25 cellular contexts compared by ENCODE assay signal in genomic region chr16:65229191-65229662, GRCh38.
DNase-seq lines count a peak whose midpoint lies in the region; FAIRE-seq and TF ChIP-seq lines count a peak whose summit lies in the region.
"Had no signal": no experiment of that assay in that cellular context is flagged by ENCODE, and none has a peak within 500 bp of the region (broad histone marks: within the 10 kb centered on the region; RNA-seq: fewer than 3 reads in every experiment).

No MANE protein-coding gene starts in this region.

- no peak overlapping the region for H2AFZ ChIP-seq in trophoblast cell (ENCODE audit: insufficient read depth, low read length, poor library complexity)

- H3K27me3 ChIP-seq in trophoblast cell (ENCODE audit: insufficient read depth, low read length) = peaks cover under 1% of the 10 kb centered on the region
- H3K27me3 ChIP-seq: dorsolateral prefrontal cortex, suprapubic skin had no signal

- H3K4me1 ChIP-seq in trophoblast cell (ENCODE audit: control insufficient read depth in 1 of 2, insufficient read depth in 2 of 2, low read length in 2 of 2) = peaks cover 0 to 2% of the 10 kb centered on the region in 2 experiments
- H3K4me1 ChIP-seq: suprapubic skin had no signal

- no peak overlapping the region for H3K23ac ChIP-seq in trophoblast cell (ENCODE audit: low read length)

- H4K91ac ChIP-seq in trophoblast cell (ENCODE audit: low read depth, low read length) = no peak overlapping the region

- no peak overlapping the region for H2BK5ac ChIP-seq in trophoblast cell (ENCODE audit: low read depth, low read length, poor library complexity)

- H3K18ac ChIP-seq in trophoblast cell (ENCODE audit: low read length) = peak overlapping the region; percentile 8

- WGBS in trophoblast cell (ENCODE audit: extremely low coverage, insufficient coverage, insufficient read length) = no CpG with 5 or more reads among the region's 3 CpGs

- H3K4ac ChIP-seq in trophoblast cell (ENCODE audit: low read depth, low read length) = no peak overlapping the region

- H3K36me3 ChIP-seq in trophoblast cell (ENCODE audit: control insufficient read depth in 1 of 2, insufficient read depth in 2 of 2, low read length in 2 of 2) = no peaks in the 10 kb centered on the region
- H3K36me3 ChIP-seq: suprapubic skin had no signal

- peak; percentile 15 for DNase-seq in EL
- DNase-seq in LHCN-M2 (ENCODE audit: low read depth) = peak; percentile 50
- DNase-seq in fibroblast of peridontal ligament (ENCODE audit: extremely low read depth) = peak; percentile 14
- DNase-seq in trophoblast cell = peak; percentile 3 to 52
- DNase-seq in activated T-cell treated with anti-CD3 and anti-CD28 coated beads, Interleukin-2, amount 50 U/mL, for 1 hour = no peak
- DNase-seq in H54 (ENCODE audit: insufficient read length, low spot score) = no peak
- no peak for DNase-seq in NCI-H2171 (lab: John Stamatoyannopoulos, UW)
- DNase-seq: activated CD4-positive, alpha-beta T cell treated with anti-CD3 and anti-CD28 coated beads, Interleukin-2, amount 10 ng/mL, durations not matched to agents 7 days and 5 days; activated CD8-positive, alpha-beta memory T cell treated with anti-CD3 and anti-CD28 coated beads, Interleukin-2, amount 50 U/mL, for 4 hours; activated effector memory CD4-positive, alpha-beta T cell treated with anti-CD3 and anti-CD28 coated beads, Interleukin-2, amount 50 U/mL, for 16 hours; amniotic stem cell; C1 segment of cervical spinal cord; caudate nucleus; dorsolateral prefrontal cortex; Karpas-422; NCI-H1417; NCI-H2107; NCI-H69; SHP77; stimulated activated CD4-positive, alpha-beta T cell treated with anti-CD3 and anti-CD28 coated beads, Interleukin-15, amount 100 ng/mL, for 24 hours; T-cell had no signal

- H4K8ac ChIP-seq in trophoblast cell (ENCODE audit: low read depth, low read length) = no peak overlapping the region

- TF ChIP-seq POLR2A in H54 (IDR thresholded peaks at IDR 0.05; ENCODE audit: low read depth, low read length) = no peak

- H3K4me3 ChIP-seq in trophoblast cell (ENCODE audit: low read depth, low read length) = no peak overlapping the region
- H3K4me3 ChIP-seq: dorsolateral prefrontal cortex, GM12878, suprapubic skin had no signal

- no peak for FAIRE-seq in H54 (lab: Jason Lieb, UNC)
- FAIRE-seq: G401.6, GM12878 had no signal

- H4K12ac ChIP-seq in trophoblast cell (ENCODE audit: low read depth, low read length) = no peak overlapping the region

- peaks cover 2% of the 10 kb centered on the region for H3K79me1 ChIP-seq in trophoblast cell (ENCODE audit: low read length)

- no peak overlapping the region for H3K14ac ChIP-seq in trophoblast cell (ENCODE audit: low read length)

- no peak overlapping the region for H3K9ac ChIP-seq in trophoblast cell (ENCODE audit: low read length)

- H2BK120ac ChIP-seq in trophoblast cell (ENCODE audit: insufficient read depth, low read length, poor library complexity) = no peak overlapping the region

- no peak overlapping the region for H2BK12ac ChIP-seq in trophoblast cell (ENCODE audit: low read length)

- no peak overlapping the region for H3K4me2 ChIP-seq in trophoblast cell (ENCODE audit: low read length)

- no peak overlapping the region for H2AK5ac ChIP-seq in trophoblast cell (ENCODE audit: low read length)

- no peaks in the 10 kb centered on the region for H3K9me3 ChIP-seq in trophoblast cell (ENCODE audit: insufficient read depth, low read depth, low read length)
- H3K9me3 ChIP-seq: suprapubic skin had no signal

- no peaks in the 10 kb centered on the region for H3K79me2 ChIP-seq in trophoblast cell (ENCODE audit: control insufficient read depth, insufficient read depth, low read length, poor library complexity)

- no peak overlapping the region for H3K27ac ChIP-seq in trophoblast cell (ENCODE audit: low read depth, low read length)
- H3K27ac ChIP-seq: dorsolateral prefrontal cortex, epithelial cell of prostate, suprapubic skin had no signal

Comparison
In these comparisons a context has a peak if more than half of its experiments do, and no peak if none do; other contexts are left out.
1. DNase-seq: peak in EL (single experiment), LHCN-M2 (single experiment), fibroblast of peridontal ligament (single experiment) and trophoblast cell (2 of 2); none in activated T-cell treated with anti-CD3 and anti-CD28 coated beads, Interleukin-2, amount 50 U/mL, for 1 hour (single experiment), H54 (single experiment) and NCI-H2171 (single experiment).